In genomic region chr15:80593486-80594055, GRCh38 we compare ENCODE assay signal across 7 cellular contexts.
"Had no signal": no experiment of that assay in that cellular context is flagged by ENCODE, and none has a peak within 500 bp of the region (broad histone marks: within the 10 kb centered on the region; RNA-seq: fewer than 3 reads in every experiment).

No MANE protein-coding gene starts in this region.

- H3K4me3 ChIP-seq: GM23338, K562 had no signal

- H3K27ac ChIP-seq: HL-60 had no signal

- H2AFZ ChIP-seq: GM23338 had no signal

- ATAC-seq: GM23338, HCT116, HepG2, K562 had no signal

- H3K4me2 ChIP-seq: GM23338 had no signal

- DNase-seq: H9, HFFc6 had no signal
